1 cellular context compared by ENCODE assay signal in genomic region chr2:119282139-119282965, GRCh38.
TF ChIP-seq lines count a peak whose summit lies in the region.

No MANE protein-coding gene starts in this region.

TF ChIP-seq in H1, 55 proteins besides CTCF, POLR2A, EP300 and RAD21 (continued from another document):
- no peak for TF ChIP-seq ATF2 (IDR thresholded peaks at IDR 0.05; ENCODE audit: low read length)
- no peak for TF ChIP-seq GABPA (IDR thresholded peaks at IDR 0.05; ENCODE audit: borderline replicate concordance, insufficient read depth, low read length)
- no peak for TF ChIP-seq TAF7 (optimal IDR thresholded peaks at IDR 0.05; ENCODE audit: borderline replicate concordance, low read depth, low read length)
